Comparison of ENCODE assay signal across 12 cellular contexts in genomic region chr10:103476046-103476768, GRCh38. TPM values are rescaled to one million over a fixed set of nuclear protein-coding genes. Genes with fewer than 3 reads are reported as not detected.
DNase-seq lines count a peak whose midpoint lies in the region; ATAC-seq, FAIRE-seq and TF ChIP-seq lines count a peak whose summit lies in the region.
"Had no signal": no experiment of that assay in that cellular context is flagged by ENCODE, and none has a peak within 500 bp of the region (broad histone marks: within the 10 kb centered on the region; RNA-seq: fewer than 3 reads in every experiment).

No MANE protein-coding gene starts in this region.

- H3K4me2 ChIP-seq in Karpas-422 (ENCODE audit: low read depth, low read length, poor library complexity, severe bottlenecking) (no peak overlapping the region), K562 (ENCODE audit: insufficient read depth, low read length) (no peak overlapping the region), mammary epithelial cell (ENCODE audit: insufficient read depth, low read depth, low read length) (no peak overlapping the region)

- intact Hi-C loops in K562 (cut with micrococcal nuclease), result no loop called here
- intact Hi-C loops in testis (cut with DNase I; ENCODE audit: low total_unique reads), result no loop called here
- intact Hi-C loops in mammary epithelial cell (cut with micrococcal nuclease), result no loop called here

- 39% methylated on average over 9 of the region's 11 CpGs for WGBS in K562 (ENCODE audit: insufficient coverage, low coverage, missing lambda C conversion rate)
- WGBS in testis, 2 donors, result 76 to 90% methylated on average over 4 to 11 of the region's 11 CpGs
- WGBS in mammary epithelial cell (ENCODE audit: low coverage, missing lambda C conversion rate), result 91% methylated on average over 6 of the region's 11 CpGs

- in situ Hi-C loops in K562 (cut with MboI) (loop anchor here (5.0 kb wide), 1 partner anchor 64 kb away; no protein-coding TSS in a partner anchor), mammary epithelial cell (cut with MboI; ENCODE audit: low sequenced_read_pairs in 2 of 2) (no loop called here)

- H3K27me3 Mint-ChIP-seq in activated T-cell treated with anti-CD3 and anti-CD28 coated beads, Interleukin-2, amount 50 U/mL, for 72 hours (ENCODE audit: low read depth), result no peaks in the 10 kb centered on the region
- H3K27me3 Mint-ChIP-seq in activated T-cell treated with anti-CD3 and anti-CD28 coated beads, Interleukin-2, amount 50 U/mL, for 4 hours (ENCODE audit: low read depth), result no peaks in the 10 kb centered on the region
- H3K27me3 Mint-ChIP-seq: activated T-cell treated with anti-CD3 and anti-CD28 coated beads, Interleukin-2, amount 50 U/mL, for 24 hours had no signal

- no peak overlapping the region for H3K27ac ChIP-seq in Karpas-422 (ENCODE audit: low read length)
- H3K27ac ChIP-seq in K562 (ENCODE audit: extremely low read depth, low read depth, low read length), result no peak overlapping the region
- H3K27ac ChIP-seq in testis, result no peak overlapping the region
- H3K27ac ChIP-seq in mammary epithelial cell (ENCODE audit: insufficient read depth, low read depth, low read length), result no peak overlapping the region

- H3K27ac Mint-ChIP-seq in activated T-cell treated with anti-CD3 and anti-CD28 coated beads, Interleukin-2, amount 50 U/mL, for 72 hours, result peak overlapping the region; percentile 23
- H3K27ac Mint-ChIP-seq: activated T-cell treated with anti-CD3 and anti-CD28 coated beads, Interleukin-2, amount 50 U/mL, for 24 hours; stimulated activated naive B cell treated with anti-CD40 and anti-IgM and Interleukin-4, amounts not matched to agents 10 μg/mL and 1 μg/mL and 100 μg/mL, for 72 hours had no signal

- dilution Hi-C loops in mammary epithelial cell (cut with HindIII; ENCODE audit: low sequenced_read_pairs), result loop anchor here (10.0 kb wide), 1 partner anchor 61 kb away; no protein-coding TSS in a partner anchor

- peak; percentile 17 to 51 for DNase-seq in activated T-cell treated with anti-CD3 and anti-CD28 coated beads, Interleukin-2, amount 50 U/mL, for 72 hours
- DNase-seq in activated T-cell treated with anti-CD3 and anti-CD28 coated beads, Interleukin-2, amount 50 U/mL, for 48 hours, result no peak
- DNase-seq in Karpas-422, result peak; percentile 81
- DNase-seq in K562 (ENCODE audit: extremely low read depth in 1 of 4, low spot score in 3 of 4), result peak; percentile 36 to 52 (median 44)
- DNase-seq in testis, result peak; percentile 30
- DNase-seq in mammary epithelial cell, result no peak
- no peak for DNase-seq in pons (ENCODE audit: low spot score)
- no peak for DNase-seq in activated T-cell treated with anti-CD3 and anti-CD28 coated beads, Interleukin-2, amount 50 U/mL, for 4 hours
- DNase-seq: activated T-cell treated with anti-CD3 and anti-CD28 coated beads, Interleukin-2, amount 50 U/mL, for 24 hours; stimulated activated naive B cell treated with anti-CD40 and anti-IgM and Interleukin-4, amounts not matched to agents 10 μg/mL and 1 μg/mL and 100 μg/mL, for 72 hours had no signal

- CTCF ChIA-PET in K562 (lab: Yijun Ruan, JAX; ENCODE audit: low intra/inter-chr PET ratio) (no interaction called here), mammary epithelial cell (lab: Charles Lee; ENCODE audit: low non-redundant PET) (no interaction called here)

- no peaks in the 10 kb centered on the region for H3K36me3 ChIP-seq in Karpas-422 (ENCODE audit: insufficient read depth, low read length)
- no peaks in the 10 kb centered on the region for H3K36me3 ChIP-seq in K562 (ENCODE audit: control insufficient read depth, insufficient read depth, low read length)
- no peaks in the 10 kb centered on the region for H3K36me3 ChIP-seq in testis (ENCODE audit: low read depth, missing control alignments)
- H3K36me3 ChIP-seq in mammary epithelial cell (ENCODE audit: insufficient read depth, low read length), result no peaks in the 10 kb centered on the region

- H4K20me1 ChIP-seq in Karpas-422 (ENCODE audit: insufficient read depth, low read depth, low read length) (no peaks in the 10 kb centered on the region), K562 (replicated peaks; ENCODE audit: control insufficient read depth, insufficient read depth, low read length) (no peaks in the 10 kb centered on the region), mammary epithelial cell (ENCODE audit: insufficient read depth, low read length) (no peaks in the 10 kb centered on the region)

- no peak overlapping the region for H3K4me3 ChIP-seq in Karpas-422 (ENCODE audit: low read length)
- H3K4me3 ChIP-seq in K562, result no peak overlapping the region
- no peak overlapping the region for H3K4me3 ChIP-seq in testis
- no peak overlapping the region for H3K4me3 ChIP-seq in mammary epithelial cell (replicated peaks in 1 of 3; ENCODE audit: insufficient read depth in 1 of 3, low read depth in 2 of 3, low read length in 3 of 3)

- no peaks in the 10 kb centered on the region for H3K9me3 Mint-ChIP-seq in activated T-cell treated with anti-CD3 and anti-CD28 coated beads, Interleukin-2, amount 50 U/mL, for 72 hours
- H3K9me3 Mint-ChIP-seq in activated T-cell treated with anti-CD3 and anti-CD28 coated beads, Interleukin-2, amount 50 U/mL, for 4 hours, result no peaks in the 10 kb centered on the region
- H3K9me3 Mint-ChIP-seq: activated T-cell treated with anti-CD3 and anti-CD28 coated beads, Interleukin-2, amount 50 U/mL, for 24 hours; stimulated activated naive B cell treated with anti-CD40 and anti-IgM and Interleukin-4, amounts not matched to agents 10 μg/mL and 1 μg/mL and 100 μg/mL, for 72 hours had no signal

- peak; percentile 50 to 72 for ATAC-seq in activated T-cell treated with anti-CD3 and anti-CD28 coated beads, Interleukin-2, amount 50 U/mL, for 72 hours (replicated peaks in 1 of 2)
- peak; percentile 91 for ATAC-seq in K562
- no peak for ATAC-seq in activated T-cell treated with anti-CD3 and anti-CD28 coated beads, Interleukin-2, amount 50 U/mL, for 4 hours
- ATAC-seq: stimulated activated naive B cell treated with anti-CD40 and anti-IgM and Interleukin-4, amounts not matched to agents 10 μg/mL and 1 μg/mL and 100 μg/mL, for 72 hours had no signal

- H3K79me2 ChIP-seq in Karpas-422 (ENCODE audit: low read length) (no peaks in the 10 kb centered on the region), K562 (ENCODE audit: control insufficient read depth, insufficient read depth, low read length) (no peaks in the 10 kb centered on the region), mammary epithelial cell (ENCODE audit: insufficient read depth, low read length) (no peaks in the 10 kb centered on the region)

- no peak overlapping the region for H3K9ac ChIP-seq in Karpas-422 (ENCODE audit: low read length)
- H3K9ac ChIP-seq in K562 (ENCODE audit: insufficient read depth in 1 of 2, low read depth in 2 of 2, low read length in 2 of 2), result peak overlapping the region in 1 of 2 experiments; percentile 43; a peak in 2 of 4 replicates
- H3K9ac ChIP-seq in mammary epithelial cell (ENCODE audit: insufficient read depth, low read length), result no peak overlapping the region

- H3K9me1 ChIP-seq in K562 (ENCODE audit: control insufficient read depth, insufficient read depth, low read length), result no peaks in the 10 kb centered on the region

- H3K27me3 ChIP-seq in Karpas-422 (ENCODE audit: low read length), result no peaks in the 10 kb centered on the region
- H3K27me3 ChIP-seq in K562 (ENCODE audit: control insufficient read depth in 2 of 2, insufficient read depth in 2 of 2, low read length in 2 of 2), result no peaks in the 10 kb centered on the region
- no peaks in the 10 kb centered on the region for H3K27me3 ChIP-seq in testis
- H3K27me3 ChIP-seq in mammary epithelial cell (ENCODE audit: insufficient read depth, low read length), result no peaks in the 10 kb centered on the region

- no peak overlapping the region for H3K4me3 Mint-ChIP-seq in activated T-cell treated with anti-CD3 and anti-CD28 coated beads, Interleukin-2, amount 50 U/mL, for 72 hours
- no peak overlapping the region for H3K4me3 Mint-ChIP-seq in activated T-cell treated with anti-CD3 and anti-CD28 coated beads, Interleukin-2, amount 50 U/mL, for 4 hours
- H3K4me3 Mint-ChIP-seq: activated T-cell treated with anti-CD3 and anti-CD28 coated beads, Interleukin-2, amount 50 U/mL, for 24 hours; stimulated activated naive B cell treated with anti-CD40 and anti-IgM and Interleukin-4, amounts not matched to agents 10 μg/mL and 1 μg/mL and 100 μg/mL, for 72 hours had no signal

- H3K4me1 Mint-ChIP-seq in activated T-cell treated with anti-CD3 and anti-CD28 coated beads, Interleukin-2, amount 50 U/mL, for 72 hours (ENCODE audit: low read depth), result peaks cover 24% of the 10 kb centered on the region
- peaks cover 19% of the 10 kb centered on the region for H3K4me1 Mint-ChIP-seq in activated T-cell treated with anti-CD3 and anti-CD28 coated beads, Interleukin-2, amount 50 U/mL, for 4 hours (ENCODE audit: low read depth)

- TF ChIP-seq POLR2A in K562 (conservative IDR thresholded peaks at IDR 0.05) (no peak), testis (IDR thresholded peaks at IDR 0.05) (no peak)

- peak in 1 of 2 experiments; percentile 47; a peak in 2 of 4 replicates for TF ChIP-seq RAD21 in K562 (CRISPR knock-in tag; conservative IDR thresholded peaks at IDR 0.05 in 1 of 2, IDR thresholded peaks at IDR 0.05 in 1 of 2)

- H3K9me2 ChIP-seq in Karpas-422 (replicated peaks; ENCODE audit: insufficient read depth, low read length), result no peaks in the 10 kb centered on the region

- no peak for TF ChIP-seq EP300 in K562 (IDR thresholded peaks at IDR 0.05; ENCODE audit: low read length)

- TF ChIP-seq CTCF in K562 (IDR thresholded peaks at IDR 0.05 in 2 of 3, conservative IDR thresholded peaks at IDR 0.05 in 1 of 3; ENCODE audit: insufficient read depth in 2 of 3, low read depth in 1 of 3, low read length in 3 of 3) (peak; percentile 52), testis (IDR thresholded peaks at IDR 0.05) (peak in 1 of 3 experiments; percentile 9), mammary epithelial cell (conservative IDR thresholded peaks at IDR 0.05 in 1 of 2, IDR thresholded peaks at IDR 0.05 in 1 of 2; ENCODE audit: extremely low read depth in 1 of 2, insufficient read depth in 1 of 2, low read depth in 1 of 2, low read length in 2 of 2) (no peak)

- POLR2A ChIA-PET in K562 (lab: Yijun Ruan, JAX), result interaction anchor here (0.6 to 0.7 kb wide), 3 partner anchors 13 to 144 kb away, joined by 3 read pairs; no protein-coding TSS in a partner anchor

- H3K4me1 ChIP-seq in Karpas-422 (ENCODE audit: low read length), result peaks cover 32% of the 10 kb centered on the region
- peaks cover 6 to 22% of the 10 kb centered on the region in 2 experiments; a peak in 3 of 5 replicates for H3K4me1 ChIP-seq in K562 (replicated peaks in 1 of 2; ENCODE audit: control insufficient read depth in 2 of 2, insufficient read depth in 2 of 2, low read length in 2 of 2)
- peaks cover 12% of the 10 kb centered on the region for H3K4me1 ChIP-seq in testis
- peaks cover 23% of the 10 kb centered on the region for H3K4me1 ChIP-seq in mammary epithelial cell (ENCODE audit: insufficient read depth, low read length)

- H3K36me3 Mint-ChIP-seq in activated T-cell treated with anti-CD3 and anti-CD28 coated beads, Interleukin-2, amount 50 U/mL, for 72 hours (ENCODE audit: insufficient read depth in 2 of 2), result no peaks in the 10 kb centered on the region
- no peaks in the 10 kb centered on the region for H3K36me3 Mint-ChIP-seq in activated T-cell treated with anti-CD3 and anti-CD28 coated beads, Interleukin-2, amount 50 U/mL, for 4 hours (ENCODE audit: insufficient read depth)
- H3K36me3 Mint-ChIP-seq: stimulated activated naive B cell treated with anti-CD40 and anti-IgM and Interleukin-4, amounts not matched to agents 10 μg/mL and 1 μg/mL and 100 μg/mL, for 72 hours had no signal

- no peaks in the 10 kb centered on the region for H3K9me3 ChIP-seq in Karpas-422 (ENCODE audit: low read length)
- H3K9me3 ChIP-seq in K562 (replicated peaks; ENCODE audit: control insufficient read depth, insufficient read depth, low read depth, low read length), result no peaks in the 10 kb centered on the region
- no peaks in the 10 kb centered on the region for H3K9me3 ChIP-seq in testis
- no peaks in the 10 kb centered on the region for H3K9me3 ChIP-seq in mammary epithelial cell (replicated peaks; ENCODE audit: insufficient read depth, low read length)

- H2AFZ ChIP-seq in Karpas-422 (ENCODE audit: low read length) (no peak overlapping the region), K562 (ENCODE audit: low read depth, low read length) (no peak overlapping the region), mammary epithelial cell (ENCODE audit: low read depth, low read length) (no peak overlapping the region)

- no peak for FAIRE-seq in K562 (lab: Jason Lieb, UNC)

- BruUV-seq in K562 (replicated peaks; lab: Mats Ljungman, UMichigan), result no TSS peak
- no TSS peak for BruUV-seq in mammary epithelial cell (replicated peaks; lab: Mats Ljungman, UMichigan)

RNA-seq across cellular contexts. Expression of gene CALHM3, which starts 2.8 kb away (rescaled TPM):
- not detected for total RNA-seq in activated T-cell treated with anti-CD3 and anti-CD28 coated beads, Interleukin-2, amount 50 U/mL, for 72 hours
- 0.30 and 0.61 TPM in 2 replicates for total RNA-seq in Karpas-422 (2014; rRNA removed; shearing (Covaris generic); ENCODE audit: low replicate concordance)
- total RNA-seq in K562 (2011; cell fraction: chromatin; rRNA removed; ENCODE audit: low replicate concordance), result not detected in 2 replicates
- not detected in 2 replicates for total RNA-seq in K562 (2011; cell fraction: nucleolus; rRNA removed)
- total RNA-seq in K562 (2011; cell fraction: nucleoplasm; rRNA removed), result not detected in 2 replicates
- not detected in 2 replicates for total RNA-seq in K562 (2014; rRNA removed)
- not detected in 2 replicates for total RNA-seq in K562 (2014; rRNA removed; fragmentation: Illumina TruSeq; extraction: Trizol)
- total RNA-seq in K562 (2015; rRNA removed; fragmentation: Illumina TruSeq; extraction: Trizol), result not detected in 2 replicates
- total RNA-seq in K562 (2021), result not detected in 2 replicates
- not detected in 2 replicates for polyA plus RNA-seq in K562 (2011; rRNA removed)
- polyA plus RNA-seq in K562 (2011; cell fraction: cytosol; rRNA removed), result not detected in 2 replicates
- not detected in 2 replicates for polyA plus RNA-seq in K562 (2011; cell fraction: nucleus; rRNA removed)
- polyA plus RNA-seq in K562 (2012), result 0.10 TPM in 1 of 2 replicates, not detected in the other
- not detected in 2 replicates for polyA plus RNA-seq in K562 (2014; fragmentation: Illumina TruSeq; extraction: Trizol)
- polyA plus RNA-seq in K562 (2014; fragmentation: Nextera tagmentation; extraction: Ambion mirVana), result not detected
- polyA plus RNA-seq in K562 (2014; rRNA removed), result not detected in 2 replicates
- polyA minus RNA-seq in K562 (2011; rRNA and poly(A)+ RNA removed), result not detected in 2 replicates
- polyA minus RNA-seq in K562 (2011; cell fraction: cytosol; rRNA and poly(A)+ RNA removed), result not detected in 2 replicates
- polyA minus RNA-seq in K562 (2011; cell fraction: nucleus; rRNA and poly(A)+ RNA removed), result not detected in 2 replicates
- total RNA-seq in testis, result under 1 TPM; 0.39 to 0.93 TPM
- polyA plus RNA-seq in testis (ENCODE audit: insufficient read depth, low read depth, low replicate concordance), result 0.88 TPM
- total RNA-seq in mammary epithelial cell, result not detected
- not detected for polyA plus RNA-seq in mammary epithelial cell
- not detected for polyA minus RNA-seq in mammary epithelial cell
- total RNA-seq in activated T-cell treated with anti-CD3 and anti-CD28 coated beads, Interleukin-2, amount 50 U/mL, for 4 hours, result not detected
- total RNA-seq: NCI-H460, posterior vena cava had no signal

RNA-seq across cellular contexts. Expression of gene NEURL1, which starts 17.3 kb away (rescaled TPM):
- 1 to 10 TPM; 2.5 to 3.5 TPM for total RNA-seq in activated T-cell treated with anti-CD3 and anti-CD28 coated beads, Interleukin-2, amount 50 U/mL, for 72 hours
- total RNA-seq in Karpas-422 (2014; rRNA removed; shearing (Covaris generic); ENCODE audit: low replicate concordance), result 0.04 TPM in 1 of 2 replicates, not detected in the other
- 1.3 TPM in 1 of 2 replicates, not detected in the other for total RNA-seq in K562 (2011; cell fraction: chromatin; rRNA removed; ENCODE audit: low replicate concordance)
- total RNA-seq in K562 (2011; cell fraction: nucleolus; rRNA removed), result 0.39 and 1.3 TPM in 2 replicates
- total RNA-seq in K562 (2011; cell fraction: nucleoplasm; rRNA removed), result 0.22 and 0.84 TPM in 2 replicates
- 0.08 and 0.45 TPM in 2 replicates for total RNA-seq in K562 (2014; rRNA removed)
- not detected in 2 replicates for total RNA-seq in K562 (2014; rRNA removed; fragmentation: Illumina TruSeq; extraction: Trizol)
- total RNA-seq in K562 (2015; rRNA removed; fragmentation: Illumina TruSeq; extraction: Trizol), result not detected in 2 replicates
- total RNA-seq in K562 (2021), result 0.11 and 0.20 TPM in 2 replicates
- polyA plus RNA-seq in K562 (2011; rRNA removed), result 0.20 and 0.21 TPM in 2 replicates
- polyA plus RNA-seq in K562 (2011; cell fraction: cytosol; rRNA removed), result 0.43 and 1.3 TPM in 2 replicates
- polyA plus RNA-seq in K562 (2011; cell fraction: nucleus; rRNA removed), result 0.38 and 2.3 TPM in 2 replicates
- 0.20 and 0.24 TPM in 2 replicates for polyA plus RNA-seq in K562 (2012)
- polyA plus RNA-seq in K562 (2014; fragmentation: Illumina TruSeq; extraction: Trizol), result 0.26 TPM in 1 of 2 replicates, not detected in the other
- polyA plus RNA-seq in K562 (2014; fragmentation: Nextera tagmentation; extraction: Ambion mirVana), result under 1 TPM in 1 of 2 experiments, not detected in 1; 0.01 TPM
- 0.04 TPM in 1 of 2 replicates, not detected in the other for polyA plus RNA-seq in K562 (2014; rRNA removed)
- 0.11 TPM in 1 of 2 replicates, not detected in the other for polyA minus RNA-seq in K562 (2011; rRNA and poly(A)+ RNA removed)
- polyA minus RNA-seq in K562 (2011; cell fraction: cytosol; rRNA and poly(A)+ RNA removed), result 0.29 TPM in 1 of 2 replicates, not detected in the other
- 0.22 and 0.67 TPM in 2 replicates for polyA minus RNA-seq in K562 (2011; cell fraction: nucleus; rRNA and poly(A)+ RNA removed)
- 10 to 100 TPM; 17.8 to 21.9 TPM for total RNA-seq in testis
- polyA plus RNA-seq in testis (ENCODE audit: insufficient read depth, low read depth, low replicate concordance), result 19.8 TPM
- 1 to 10 TPM in 1 of 2 donors, under 1 TPM in 1; 0.50 to 1.1 TPM for total RNA-seq in mammary epithelial cell
- polyA plus RNA-seq in mammary epithelial cell, result 0.10 TPM
- not detected for polyA minus RNA-seq in mammary epithelial cell
- total RNA-seq in activated T-cell treated with anti-CD3 and anti-CD28 coated beads, Interleukin-2, amount 50 U/mL, for 4 hours, result 1 to 10 TPM in 2 of 3 donors, under 1 TPM in 1; 0.84 to 2.0 (median 1.5) TPM
- total RNA-seq: NCI-H460 had no signal

RNA-seq across cellular contexts. Expression of gene CALHM1, which starts 17.5 kb away (rescaled TPM):
- not detected for total RNA-seq in activated T-cell treated with anti-CD3 and anti-CD28 coated beads, Interleukin-2, amount 50 U/mL, for 72 hours
- total RNA-seq in Karpas-422 (2014; rRNA removed; shearing (Covaris generic); ENCODE audit: low replicate concordance), result 0.30 and 0.61 TPM in 2 replicates
- total RNA-seq in K562 (2011; cell fraction: chromatin; rRNA removed; ENCODE audit: low replicate concordance), result not detected in 2 replicates
- not detected in 2 replicates for total RNA-seq in K562 (2011; cell fraction: nucleolus; rRNA removed)
- not detected in 2 replicates for total RNA-seq in K562 (2011; cell fraction: nucleoplasm; rRNA removed)
- not detected in 2 replicates for total RNA-seq in K562 (2014; rRNA removed)
- total RNA-seq in K562 (2014; rRNA removed; fragmentation: Illumina TruSeq; extraction: Trizol), result not detected in 2 replicates
- not detected in 2 replicates for total RNA-seq in K562 (2015; rRNA removed; fragmentation: Illumina TruSeq; extraction: Trizol)
- not detected in 2 replicates for total RNA-seq in K562 (2021)
- not detected in 2 replicates for polyA plus RNA-seq in K562 (2011; rRNA removed)
- not detected in 2 replicates for polyA plus RNA-seq in K562 (2011; cell fraction: cytosol; rRNA removed)
- polyA plus RNA-seq in K562 (2011; cell fraction: nucleus; rRNA removed), result not detected in 2 replicates
- polyA plus RNA-seq in K562 (2012), result not detected in 2 replicates
- not detected in 2 replicates for polyA plus RNA-seq in K562 (2014; fragmentation: Illumina TruSeq; extraction: Trizol)
- polyA plus RNA-seq in K562 (2014; fragmentation: Nextera tagmentation; extraction: Ambion mirVana), result under 1 TPM in 1 of 2 experiments, not detected in 1; 0.03 TPM
- polyA plus RNA-seq in K562 (2014; rRNA removed), result not detected in 2 replicates
- polyA minus RNA-seq in K562 (2011; rRNA and poly(A)+ RNA removed), result not detected in 2 replicates
- not detected in 2 replicates for polyA minus RNA-seq in K562 (2011; cell fraction: cytosol; rRNA and poly(A)+ RNA removed)
- not detected in 2 replicates for polyA minus RNA-seq in K562 (2011; cell fraction: nucleus; rRNA and poly(A)+ RNA removed)
- total RNA-seq in testis, result under 1 TPM; 0.24 to 0.50 TPM
- not detected for polyA plus RNA-seq in testis (ENCODE audit: insufficient read depth, low read depth, low replicate concordance)
- total RNA-seq in mammary epithelial cell, result not detected
- polyA plus RNA-seq in mammary epithelial cell, result not detected
- not detected for polyA minus RNA-seq in mammary epithelial cell
- total RNA-seq in activated T-cell treated with anti-CD3 and anti-CD28 coated beads, Interleukin-2, amount 50 U/mL, for 4 hours, result not detected
- total RNA-seq: NCI-H460, posterior vena cava had no signal

RNA-seq across cellular contexts. Expression of gene CALHM2, which starts 24.0 kb away (rescaled TPM):
- total RNA-seq in activated T-cell treated with anti-CD3 and anti-CD28 coated beads, Interleukin-2, amount 50 U/mL, for 72 hours, result 10 to 100 TPM; 11.6 to 18.8 TPM
- 2.6 TPM in 1 of 2 replicates, not detected in the other for total RNA-seq in Karpas-422 (2014; rRNA removed; shearing (Covaris generic); ENCODE audit: low replicate concordance)
- total RNA-seq in K562 (2011; cell fraction: chromatin; rRNA removed; ENCODE audit: low replicate concordance), result not detected in 2 replicates
- not detected in 2 replicates for total RNA-seq in K562 (2011; cell fraction: nucleolus; rRNA removed)
- total RNA-seq in K562 (2011; cell fraction: nucleoplasm; rRNA removed), result not detected in 2 replicates
- not detected in 2 replicates for total RNA-seq in K562 (2014; rRNA removed)
- total RNA-seq in K562 (2014; rRNA removed; fragmentation: Illumina TruSeq; extraction: Trizol), result not detected in 2 replicates
- not detected in 2 replicates for total RNA-seq in K562 (2015; rRNA removed; fragmentation: Illumina TruSeq; extraction: Trizol)
- 0.16 TPM in 1 of 2 replicates, not detected in the other for total RNA-seq in K562 (2021)
- polyA plus RNA-seq in K562 (2011; rRNA removed), result 0.08 and 0.39 TPM in 2 replicates
- 0.10 and 0.41 TPM in 2 replicates for polyA plus RNA-seq in K562 (2011; cell fraction: cytosol; rRNA removed)
- polyA plus RNA-seq in K562 (2011; cell fraction: nucleus; rRNA removed), result 0.17 and 0.35 TPM in 2 replicates
- 1.3 and 1.7 TPM in 2 replicates for polyA plus RNA-seq in K562 (2012)
- polyA plus RNA-seq in K562 (2014; fragmentation: Illumina TruSeq; extraction: Trizol), result not detected in 2 replicates
- polyA plus RNA-seq in K562 (2014; fragmentation: Nextera tagmentation; extraction: Ambion mirVana), result under 1 TPM; 0.13 to 0.14 TPM
- polyA plus RNA-seq in K562 (2014; rRNA removed), result not detected in 2 replicates
- not detected in 2 replicates for polyA minus RNA-seq in K562 (2011; rRNA and poly(A)+ RNA removed)
- polyA minus RNA-seq in K562 (2011; cell fraction: cytosol; rRNA and poly(A)+ RNA removed), result 0.73 TPM in 1 of 2 replicates, not detected in the other
- 0.22 TPM in 1 of 2 replicates, not detected in the other for polyA minus RNA-seq in K562 (2011; cell fraction: nucleus; rRNA and poly(A)+ RNA removed)
- total RNA-seq in testis, result 10 to 100 TPM; 53.1 to 78.6 TPM
- 43.5 TPM for polyA plus RNA-seq in testis (ENCODE audit: insufficient read depth, low read depth, low replicate concordance)
- total RNA-seq in mammary epithelial cell, result 1 to 10 TPM; 3.2 to 4.8 TPM
- 7.9 TPM for polyA plus RNA-seq in mammary epithelial cell
- 5.7 TPM for polyA minus RNA-seq in mammary epithelial cell
- total RNA-seq in activated T-cell treated with anti-CD3 and anti-CD28 coated beads, Interleukin-2, amount 50 U/mL, for 4 hours, result 1 to 10 TPM; 2.8 to 6.0 (median 3.8) TPM

Comparison
In these comparisons a context has a peak if more than half of its experiments do, and no peak if none do; other contexts are left out.
1. ATAC-seq: peak in activated T-cell treated with anti-CD3 and anti-CD28 coated beads, Interleukin-2, amount 50 U/mL, for 72 hours (2 of 2) and K562 (single experiment); none in activated T-cell treated with anti-CD3 and anti-CD28 coated beads, Interleukin-2, amount 50 U/mL, for 4 hours (0 of 2).
2. DNase-seq: peak in activated T-cell treated with anti-CD3 and anti-CD28 coated beads, Interleukin-2, amount 50 U/mL, for 72 hours (2 of 2), Karpas-422 (single experiment), K562 (4 of 4) and testis (single experiment); none in activated T-cell treated with anti-CD3 and anti-CD28 coated beads, Interleukin-2, amount 50 U/mL, for 48 hours (0 of 2), mammary epithelial cell (single experiment), pons (single experiment) and activated T-cell treated with anti-CD3 and anti-CD28 coated beads, Interleukin-2, amount 50 U/mL, for 4 hours (single experiment).
3. CTCF ChIP-seq: peak in K562 (3 of 3); none in mammary epithelial cell (0 of 2).
4. RNA of gene NEURL1, which starts 17.3 kb away (total RNA-seq): 17.8 to 21.9 TPM in testis; 2.5 to 3.5 TPM in activated T-cell treated with anti-CD3 and anti-CD28 coated beads, Interleukin-2, amount 50 U/mL, for 72 hours, 0.84 to 2.0 TPM in activated T-cell treated with anti-CD3 and anti-CD28 coated beads, Interleukin-2, amount 50 U/mL, for 4 hours, 0.50 to 1.1 TPM in mammary epithelial cell, 0.08 to 1.3 TPM in K562 and 0.04 TPM in Karpas-422; every median in the first group is over 4 times any median in the second.